12 cellular contexts compared by ENCODE assay signal in the genomic region with DNA sequence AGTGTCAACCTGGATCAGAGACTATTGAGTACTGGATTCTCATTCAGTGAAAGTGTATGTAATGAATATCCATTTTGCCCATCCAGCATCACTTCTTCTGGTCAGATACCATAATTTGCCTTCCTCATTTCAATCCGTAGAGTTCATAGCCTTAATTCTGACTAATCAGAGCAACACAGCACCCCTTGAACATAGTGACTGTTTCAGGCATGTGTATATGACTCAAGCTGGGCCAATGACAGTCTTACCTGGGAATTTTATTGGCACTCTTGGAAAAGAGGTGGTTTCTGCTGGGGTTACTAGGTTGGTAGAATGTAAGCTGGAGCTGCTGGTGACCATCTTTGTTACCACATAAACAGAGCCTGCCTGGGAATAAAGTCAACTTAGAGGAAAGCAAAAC.
"Had no signal": no experiment of that assay in that cellular context is flagged by ENCODE, and none has a peak within 500 bp of the region (broad histone marks: within the 10 kb centered on the region; RNA-seq: fewer than 3 reads in every experiment).

No MANE protein-coding gene starts in this region.

- H3K27me3 Mint-ChIP-seq: activated naive CD8-positive, alpha-beta T cell treated with anti-CD3 and anti-CD28 coated beads for 36 hours had no signal

- H3K36me3 Mint-ChIP-seq: activated naive CD8-positive, alpha-beta T cell treated with anti-CD3 and anti-CD28 coated beads for 36 hours had no signal

- H3K27me3 ChIP-seq: breast epithelium, dorsolateral prefrontal cortex, heart right ventricle, stomach, thyroid gland, vagina had no signal

- H3K27ac ChIP-seq: breast epithelium, dorsolateral prefrontal cortex, gastrocnemius medialis, stomach, thyroid gland, vagina had no signal

- ATAC-seq: gastrocnemius medialis had no signal

- H3K4me3 Mint-ChIP-seq: activated naive CD8-positive, alpha-beta T cell treated with anti-CD3 and anti-CD28 coated beads for 36 hours; activated T-cell treated with anti-CD3 and anti-CD28 coated beads, Interleukin-2, amount 50 U/mL, for 24 hours had no signal

- H3K36me3 ChIP-seq: breast epithelium, gastrocnemius medialis, heart right ventricle, stomach, thyroid gland, vagina had no signal

- H3K9me3 Mint-ChIP-seq: activated naive CD8-positive, alpha-beta T cell treated with anti-CD3 and anti-CD28 coated beads for 36 hours; activated T-cell treated with anti-CD3 and anti-CD28 coated beads, Interleukin-2, amount 50 U/mL, for 24 hours had no signal

- DNase-seq: activated CD4-positive, alpha-beta T cell treated with anti-CD3 and anti-CD28 coated beads, Interleukin-2, amount 50 U/mL, for 1 hour; activated gamma-delta T cell; activated naive CD8-positive, alpha-beta T cell treated with anti-CD3 and anti-CD28 coated beads for 36 hours; activated T-cell treated with anti-CD3 and anti-CD28 coated beads, Interleukin-2, amount 50 U/mL, for 24 hours; dorsolateral prefrontal cortex; gastrocnemius medialis; small intestine; stomach; thyroid gland had no signal

- H3K27ac Mint-ChIP-seq: activated naive CD8-positive, alpha-beta T cell treated with anti-CD3 and anti-CD28 coated beads for 36 hours; activated T-cell treated with anti-CD3 and anti-CD28 coated beads, Interleukin-2, amount 50 U/mL, for 24 hours had no signal

- H3K4me1 ChIP-seq: breast epithelium, gastrocnemius medialis, stomach, thyroid gland, vagina had no signal

- H3K4me3 ChIP-seq: breast epithelium, dorsolateral prefrontal cortex, gastrocnemius medialis, heart right ventricle, stomach, thyroid gland, vagina had no signal

- H3K9me3 ChIP-seq: breast epithelium, gastrocnemius medialis, heart right ventricle, stomach, thyroid gland, vagina had no signal
